In genomic region chr3:19077388-19077787, GRCh38 we compare ENCODE assay signal across 8 cellular contexts.
"Had no signal": no experiment of that assay in that cellular context is flagged by ENCODE, and none has a peak within 500 bp of the region (broad histone marks: within the 10 kb centered on the region; RNA-seq: fewer than 3 reads in every experiment).

No MANE protein-coding gene starts in this region.

- DNase-seq: GM23248, GOT3, H7, H9, HCEC 1CT, HFFc6 had no signal

- H3K9ac ChIP-seq: GM23248 had no signal

- ATAC-seq: HCT116 had no signal

- H3K27ac Mint-ChIP-seq: HFFc6 had no signal

- H3K27ac ChIP-seq: GM23248 had no signal

- H3K9me3 ChIP-seq: HAP-1 had no signal

- H3K4me3 ChIP-seq: GM23248, HAP-1 had no signal

- H2AFZ ChIP-seq: GM23248 had no signal

- H3K4me3 Mint-ChIP-seq: H9, HFFc6 had no signal

- H3K36me3 ChIP-seq: HAP-1 had no signal
